In genomic region chr4:182143086-182143821, GRCh38 we compare ENCODE assay signal across 8 cellular contexts.
DNase-seq lines count a peak whose midpoint lies in the region; ATAC-seq, FAIRE-seq and TF ChIP-seq lines count a peak whose summit lies in the region.

No MANE protein-coding gene starts in this region.

- CTCF ChIA-PET in activated CD8-positive, alpha-beta memory T cell treated with anti-CD3 and anti-CD28 coated beads, Interleukin-2, amount 10 ng/mL, durations not matched to agents 7 days and 5 days (lab: Charles Lee) = no interaction called here

- H3K4me1 Mint-ChIP-seq in activated CD8-positive, alpha-beta memory T cell treated with anti-CD3 and anti-CD28 coated beads, Interleukin-2, amount 10 ng/mL, durations not matched to agents 7 days and 5 days = peaks cover 17% of the 10 kb centered on the region

- in situ Hi-C loops in astrocyte of the cerebellum (cut with HindIII; ENCODE audit: low sequenced_read_pairs) = no loop called here

- H3K4me1 ChIP-seq in tibial artery = peaks cover 0 to 26% (median 19%) of the 10 kb centered on the region in 4 donors

- TF ChIP-seq CTCF in astrocyte of the cerebellum (IDR thresholded peaks at IDR 0.05; ENCODE audit: low read depth, low read length, missing control alignments) (peak; percentile 6), tibial artery (IDR thresholded peaks at IDR 0.05) (no peak)

- DNase-seq in activated CD8-positive, alpha-beta memory T cell treated with anti-CD3 and anti-CD28 coated beads, Interleukin-2, amount 10 ng/mL, durations not matched to agents 7 days and 5 days = no peak
- DNase-seq in activated CD8-positive, alpha-beta memory T cell treated with anti-CD3 and anti-CD28 coated beads for 24 hours = no peak
- DNase-seq in astrocyte of the cerebellum (ENCODE audit: low read depth) (no peak), left kidney (ENCODE audit: low read depth, low spot score) (peak; percentile 82), tibial artery (no peak), GM19239 (ENCODE audit: insufficient read length, low spot score) (no peak), NOMO-1 treated with dmso at 0.1 percent for 144 hours (lab: John Stamatoyannopoulos, UW; ENCODE audit: unreplicated experiment) (no peak)

- H3K36me3 Mint-ChIP-seq in activated CD8-positive, alpha-beta memory T cell treated with anti-CD3 and anti-CD28 coated beads, Interleukin-2, amount 10 ng/mL, durations not matched to agents 7 days and 5 days = peaks cover 4% of the 10 kb centered on the region

- no peaks in the 10 kb centered on the region for H3K36me3 ChIP-seq in tibial artery

- peak overlapping the region; percentile 44 for H3K4me3 Mint-ChIP-seq in activated CD8-positive, alpha-beta memory T cell treated with anti-CD3 and anti-CD28 coated beads, Interleukin-2, amount 10 ng/mL, durations not matched to agents 7 days and 5 days

- peaks cover 76% of the 10 kb centered on the region for H3K27me3 Mint-ChIP-seq in activated CD8-positive, alpha-beta memory T cell treated with anti-CD3 and anti-CD28 coated beads, Interleukin-2, amount 10 ng/mL, durations not matched to agents 7 days and 5 days

- peak overlapping the region; percentile 19 for H3K27ac Mint-ChIP-seq in activated CD8-positive, alpha-beta memory T cell treated with anti-CD3 and anti-CD28 coated beads, Interleukin-2, amount 10 ng/mL, durations not matched to agents 7 days and 5 days

- no peak overlapping the region for H3K27ac ChIP-seq in tibial artery

- ATAC-seq in activated CD8-positive, alpha-beta memory T cell treated with anti-CD3 and anti-CD28 coated beads, Interleukin-2, amount 10 ng/mL, durations not matched to agents 7 days and 5 days = no peak
- ATAC-seq in GM19324 (IDR thresholded peaks at IDR 0.05; ENCODE audit: low FRiP score, unreplicated experiment) = no peak

- H3K9me3 ChIP-seq in tibial artery = no peaks in the 10 kb centered on the region

- no peak for FAIRE-seq in GM19239 (lab: Jason Lieb, UNC)

- H3K27me3 ChIP-seq in tibial artery = peaks cover 3 to 66% of the 10 kb centered on the region in 2 donors

- peak overlapping the region; percentile 72 for H3K4me3 ChIP-seq in astrocyte of the cerebellum (ENCODE audit: low read depth, low read length)
- peak overlapping the region; percentile 54 to 59 for H3K4me3 ChIP-seq in tibial artery

- no peaks in the 10 kb centered on the region for H3K9me3 Mint-ChIP-seq in activated CD8-positive, alpha-beta memory T cell treated with anti-CD3 and anti-CD28 coated beads, Interleukin-2, amount 10 ng/mL, durations not matched to agents 7 days and 5 days (ENCODE audit: low read depth)

- intact Hi-C loops in tibial artery (cut with DNase I; ENCODE audit: low total_unique reads) = no loop called here
